ENCODE assay signal across 9 cellular contexts in the genomic region with DNA sequence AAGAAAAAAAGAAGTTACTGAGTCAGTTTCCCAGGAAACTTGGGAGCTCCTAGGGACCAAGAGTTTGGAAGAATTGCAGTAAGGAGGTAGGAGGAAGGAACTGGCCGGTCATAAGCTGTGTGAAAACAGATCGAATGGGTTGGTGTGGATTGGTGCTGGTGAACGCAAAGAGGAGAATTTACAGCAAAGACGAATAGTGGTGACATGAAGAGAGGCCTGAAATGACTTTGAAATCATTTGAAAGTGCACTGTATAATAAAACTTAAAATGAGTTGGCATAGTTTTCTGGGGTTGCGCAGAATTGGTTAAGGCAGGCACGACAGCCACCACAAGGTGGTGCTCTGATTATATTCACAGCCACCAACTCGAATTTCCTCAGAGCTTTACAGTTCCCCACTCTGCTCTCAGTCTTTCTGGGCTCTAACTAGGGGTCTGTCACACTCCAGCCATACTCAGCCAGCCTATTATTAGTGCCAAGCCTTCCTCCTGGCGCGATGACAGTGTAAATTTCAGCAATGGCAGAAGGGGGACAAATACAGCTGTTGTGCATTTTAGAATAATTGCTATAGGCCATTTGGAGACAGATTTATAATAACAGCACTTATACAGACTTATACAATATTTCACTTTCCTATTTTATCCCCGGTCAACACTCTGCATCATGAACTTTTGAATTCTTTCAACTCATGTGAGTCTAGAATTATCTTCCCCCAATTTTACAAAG.
DNase-seq lines count a peak whose midpoint lies in the region; ATAC-seq and TF ChIP-seq lines count a peak whose summit lies in the region.
"Had no signal": no experiment of that assay in that cellular context is flagged by ENCODE, and none has a peak within 500 bp of the region (broad histone marks: within the 10 kb centered on the region; RNA-seq: fewer than 3 reads in every experiment).

No MANE protein-coding gene starts in this region.

- peak; percentile 75 for TF ChIP-seq CTCF in astrocyte of the cerebellum (IDR thresholded peaks at IDR 0.05; ENCODE audit: low read depth, low read length, missing control alignments)

- ATAC-seq in HG02885 (IDR thresholded peaks at IDR 0.05; ENCODE audit: poor library complexity, unreplicated experiment) (peak; percentile 56), HG02678 (IDR thresholded peaks at IDR 0.05; ENCODE audit: unreplicated experiment) (no peak)

- in situ Hi-C loops in astrocyte of the cerebellum (cut with HindIII; ENCODE audit: low sequenced_read_pairs): no loop called here

- DNase-seq in ELF-1 (ENCODE audit: low read depth, low spot score): peak; percentile 68
- DNase-seq in OCI-M1 (lab: John Stamatoyannopoulos, UW): peak; percentile 78
- DNase-seq in astrocyte of the cerebellum (ENCODE audit: low read depth): no peak
- peak; percentile 67 for DNase-seq in iPS-NIHi7 (ENCODE audit: extremely low spot score)
- DNase-seq in stimulated activated CD4-positive, alpha-beta T cell treated with anti-CD3 and anti-CD28 coated beads, Interleukin-2, amount 100 ng/mL, for 24 hours: peak; percentile 34 to 37
- DNase-seq in GOT3 (lab: John Stamatoyannopoulos, UW): no peak

- H3K4me3 ChIP-seq in astrocyte of the cerebellum (ENCODE audit: low read depth, low read length): no peak overlapping the region
- H3K4me3 ChIP-seq: SK-N-MC had no signal

Comparison
In these comparisons a context has a peak if more than half of its experiments do, and no peak if none do; other contexts are left out.
1. DNase-seq: peak in ELF-1 (single experiment), OCI-M1 (single experiment), iPS-NIHi7 (single experiment) and stimulated activated CD4-positive, alpha-beta T cell treated with anti-CD3 and anti-CD28 coated beads, Interleukin-2, amount 100 ng/mL, for 24 hours (2 of 2); none in astrocyte of the cerebellum (single experiment) and GOT3 (single experiment).